ENCODE assay signal across 8 cellular contexts in genomic region chrX:7110821-7111276, GRCh38. TPM values are rescaled to one million over a fixed set of nuclear protein-coding genes. Genes with fewer than 3 reads are reported as not detected.
DNase-seq lines count a peak whose midpoint lies in the region; ATAC-seq and TF ChIP-seq lines count a peak whose summit lies in the region.

No MANE protein-coding gene starts in this region.

- WGBS in right cardiac atrium = 58% methylated on average over 5 of the region's 5 CpGs

- ATAC-seq in GM18873 (IDR thresholded peaks at IDR 0.05; ENCODE audit: low FRiP score, unreplicated experiment) (peak; percentile 52), HG02642 (IDR thresholded peaks at IDR 0.05; ENCODE audit: poor library complexity, unreplicated experiment) (peak; percentile 53), memory B cell (ENCODE audit: low read depth) (peak; percentile 80), right cardiac atrium (no peak)

- H3K9me3 ChIP-seq in right cardiac atrium (ENCODE audit: control insufficient read depth, low read length) = no peaks in the 10 kb centered on the region

- H3K27me3 Mint-ChIP-seq in memory B cell = no peaks in the 10 kb centered on the region

- TF ChIP-seq CTCF in NB4 (IDR thresholded peaks at IDR 0.05; ENCODE audit: low read depth, low read length) = no peak

- no peaks in the 10 kb centered on the region for H3K27me3 ChIP-seq in right cardiac atrium (ENCODE audit: control insufficient read depth, insufficient read depth)

- peaks cover 23% of the 10 kb centered on the region for H3K4me1 Mint-ChIP-seq in memory B cell

- no peaks in the 10 kb centered on the region for H3K4me1 ChIP-seq in right cardiac atrium (ENCODE audit: control insufficient read depth, insufficient read depth, low read length)

- H3K4me3 Mint-ChIP-seq in memory B cell = peak overlapping the region; percentile 60

- H3K9me3 Mint-ChIP-seq in memory B cell = no peaks in the 10 kb centered on the region

- DNase-seq in NB4 (ENCODE audit: low read depth) (peak; percentile 79), memory B cell (ENCODE audit: low spot score in 2 of 2) (peak in 1 of 2 donors; percentile 2), NCI-H2171 (lab: John Stamatoyannopoulos, UW) (no peak), right cardiac atrium (no peak), AG08396 (ENCODE audit: low spot score) (no peak), DMS53 treated with DMSO at 0.1 percent for 48 hours (lab: John Stamatoyannopoulos, UW; ENCODE audit: unreplicated experiment) (no peak)

- no peak overlapping the region for H3K4me3 ChIP-seq in NB4 (ENCODE audit: low read depth, low read length)
- no peak overlapping the region for H3K4me3 ChIP-seq in right cardiac atrium (ENCODE audit: low read length)

- peak overlapping the region; percentile 97 for H3K27ac Mint-ChIP-seq in memory B cell

- no peak overlapping the region for H3K27ac ChIP-seq in right cardiac atrium (ENCODE audit: low read length)

- intact Hi-C loops in right cardiac atrium (cut with DNase I) = no loop called here

- peaks cover 9% of the 10 kb centered on the region for H3K36me3 Mint-ChIP-seq in memory B cell

- no peak for TF ChIP-seq POLR2A in NB4 (IDR thresholded peaks at IDR 0.05; ENCODE audit: extremely low read depth, insufficient read length)

RNA-seq across cellular contexts. Expression of gene STS, which starts 36.7 kb away (rescaled TPM):
- total RNA-seq in right cardiac atrium = 1 to 10 TPM; 6.7 to 8.1 (median 6.8) TPM
- polyA plus RNA-seq in right cardiac atrium = 2.7 TPM

RNA-seq across cellular contexts. Expression of gene PUDP, which starts 37.1 kb away (rescaled TPM):
- 10 to 100 TPM; 15.7 to 18.3 (median 17.0) TPM for total RNA-seq in right cardiac atrium
- polyA plus RNA-seq in right cardiac atrium = 11.6 TPM

Comparison
In these comparisons a context has a peak if more than half of its experiments do, and no peak if none do; other contexts are left out.
1. ATAC-seq: peak in GM18873 (single experiment), HG02642 (single experiment) and memory B cell (single experiment); none in right cardiac atrium (0 of 2).